ENCODE assay signal across 10 cellular contexts in genomic region chr22:41593336-41593960, GRCh38. TPM values are rescaled to one million over a fixed set of nuclear protein-coding genes. Genes with fewer than 3 reads are reported as not detected.
"Had no signal": no experiment of that assay in that cellular context is flagged by ENCODE, and none has a peak within 500 bp of the region (broad histone marks: within the 10 kb centered on the region; RNA-seq: fewer than 3 reads in every experiment).

No MANE protein-coding gene starts in this region.

RNA-seq across cellular contexts. Expression of gene CSDC2, which starts 32.6 kb away (rescaled TPM):
- total RNA-seq: activated CD4-positive, alpha-beta memory T cell treated with anti-CD3 and anti-CD28 coated beads, Interleukin-2, amount 10 ng/mL, durations not matched to agents 7 days and 5 days; activated CD4-positive, alpha-beta T cell treated with anti-CD3 and anti-CD28 coated beads for 36 hours; activated CD4-positive, alpha-beta T cell treated with anti-CD3 and anti-CD28 coated beads, Interleukin-2, amount 10 ng/mL, durations not matched to agents 7 days and 5 days; activated CD8-positive, alpha-beta memory T cell treated with anti-CD3 and anti-CD28 coated beads, Interleukin-2, amount 10 ng/mL, durations not matched to agents 7 days and 5 days; activated CD8-positive, alpha-beta T cell treated with anti-CD3 and anti-CD28 coated beads, Interleukin-2, amount 10 ng/mL, durations not matched to agents 7 days and 5 days; activated naive CD8-positive, alpha-beta T cell treated with anti-CD3 and anti-CD28 coated beads, Interleukin-2, amount 10 ng/mL, durations not matched to agents 7 days and 5 days; activated T-helper 2 cell treated with anti-CD3 and anti-CD28 coated beads, Interferon-gamma antibody, Interleukin-2, Interleukin-4, amounts not matched to agents 10 μg/mL and 5 μg/mL and 100 μg/mL, durations not matched to agents 14 hours and 24 hours and 36 hours; T-helper 1 cell treated with Interleukin-12 subunit alpha and Interleukin-12 subunit beta and Interleukin-4 antibody, amounts not matched to agents 30 ng/mL and 1 ng/mL, for 36 hours; T-helper 17 cell; T-helper 2 cell treated with Interferon-gamma antibody and Interleukin-4, amounts not matched to agents 100 ng/mL and 5 ng/mL, for 36 hours had no signal
